31 cellular contexts compared by ENCODE assay signal in the genomic region with DNA sequence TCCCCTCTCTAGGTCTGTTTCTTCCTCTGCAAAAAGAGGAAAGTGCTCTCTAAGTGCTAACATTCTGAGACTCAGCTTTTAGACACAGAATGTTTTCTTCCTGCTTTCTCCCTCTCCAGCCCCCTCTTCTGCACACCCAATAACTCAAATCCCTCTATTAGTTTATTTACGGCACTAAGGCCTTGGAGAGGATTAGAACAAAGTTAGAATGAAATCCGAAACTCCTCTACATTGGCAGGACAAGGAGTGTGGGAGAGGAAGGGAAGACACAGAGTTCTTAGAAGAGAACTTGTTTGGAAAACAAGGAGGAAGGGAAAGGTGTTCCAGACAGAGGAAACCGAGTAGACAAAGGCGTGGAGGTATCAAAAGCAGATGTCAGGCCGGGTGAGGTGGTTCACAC. TPM values are rescaled to one million over a fixed set of nuclear protein-coding genes. Genes with fewer than 3 reads are reported as not detected.
A peak's percentile ranks its signal among the peaks of the same experiment; 100 is the strongest.
DNase-seq lines count a peak whose midpoint lies in the region; ATAC-seq and TF ChIP-seq lines count a peak whose summit lies in the region.
"Had no signal": no experiment of that assay in that cellular context is flagged by ENCODE, and none has a peak within 500 bp of the region (broad histone marks: within the 10 kb centered on the region; RNA-seq: fewer than 3 reads in every experiment).

No MANE protein-coding gene starts in this region.

- H3K27ac Mint-ChIP-seq in activated naive CD8-positive, alpha-beta T cell treated with anti-CD3 and anti-CD28 coated beads, Interleukin-2, amount 10 ng/mL, durations not matched to agents 7 days and 5 days, result peak overlapping the region; percentile 38
- H3K27ac Mint-ChIP-seq in activated naive CD8-positive, alpha-beta T cell treated with anti-CD3 and anti-CD28 coated beads, Interleukin-2, amount 50 U/mL, for 24 hours, result no peak overlapping the region
- H3K27ac Mint-ChIP-seq in mesothelial cell of epicardium, result peak overlapping the region; percentile 63
- peak overlapping the region; percentile 15 for H3K27ac Mint-ChIP-seq in type B pancreatic cell
- H3K27ac Mint-ChIP-seq: activated CD8-positive, alpha-beta T cell treated with anti-CD3 and anti-CD28 coated beads for 36 hours had no signal

- H3K9me3 Mint-ChIP-seq in activated naive CD8-positive, alpha-beta T cell treated with anti-CD3 and anti-CD28 coated beads, Interleukin-2, amount 10 ng/mL, durations not matched to agents 7 days and 5 days, result no peaks in the 10 kb centered on the region
- H3K9me3 Mint-ChIP-seq in activated naive CD8-positive, alpha-beta T cell treated with anti-CD3 and anti-CD28 coated beads, Interleukin-2, amount 50 U/mL, for 24 hours, result no peaks in the 10 kb centered on the region
- H3K9me3 Mint-ChIP-seq in mesothelial cell of epicardium (no peaks in the 10 kb centered on the region), type B pancreatic cell (no peaks in the 10 kb centered on the region)
- H3K9me3 Mint-ChIP-seq: activated CD8-positive, alpha-beta T cell treated with anti-CD3 and anti-CD28 coated beads for 36 hours; naive B cell had no signal

- TF ChIP-seq CTCF in mesothelial cell of epicardium (IDR thresholded peaks at IDR 0.05; ENCODE audit: unreplicated experiment) (no peak), type B pancreatic cell (conservative IDR thresholded peaks at IDR 0.05) (no peak)

- peaks cover 5% of the 10 kb centered on the region for H3K27me3 Mint-ChIP-seq in activated naive CD8-positive, alpha-beta T cell treated with anti-CD3 and anti-CD28 coated beads, Interleukin-2, amount 10 ng/mL, durations not matched to agents 7 days and 5 days
- no peaks in the 10 kb centered on the region for H3K27me3 Mint-ChIP-seq in activated naive CD8-positive, alpha-beta T cell treated with anti-CD3 and anti-CD28 coated beads, Interleukin-2, amount 50 U/mL, for 24 hours
- H3K27me3 Mint-ChIP-seq in mesothelial cell of epicardium (ENCODE audit: low read depth) (no peaks in the 10 kb centered on the region), type B pancreatic cell (no peaks in the 10 kb centered on the region)
- H3K27me3 Mint-ChIP-seq: activated CD8-positive, alpha-beta T cell treated with anti-CD3 and anti-CD28 coated beads for 36 hours had no signal

- no peaks in the 10 kb centered on the region for H3K36me3 Mint-ChIP-seq in activated naive CD8-positive, alpha-beta T cell treated with anti-CD3 and anti-CD28 coated beads, Interleukin-2, amount 10 ng/mL, durations not matched to agents 7 days and 5 days
- H3K36me3 Mint-ChIP-seq in activated naive CD8-positive, alpha-beta T cell treated with anti-CD3 and anti-CD28 coated beads, Interleukin-2, amount 50 U/mL, for 24 hours (ENCODE audit: low read depth), result no peaks in the 10 kb centered on the region
- H3K36me3 Mint-ChIP-seq in mesothelial cell of epicardium, result no peaks in the 10 kb centered on the region
- H3K36me3 Mint-ChIP-seq in type B pancreatic cell, result no peaks in the 10 kb centered on the region
- H3K36me3 Mint-ChIP-seq: naive B cell had no signal

- DNase-seq in activated naive CD8-positive, alpha-beta T cell treated with anti-CD3 and anti-CD28 coated beads, Interleukin-2, amount 10 ng/mL, durations not matched to agents 7 days and 5 days, result no peak
- no peak for DNase-seq in activated naive CD8-positive, alpha-beta T cell treated with anti-CD3 and anti-CD28 coated beads, Interleukin-2, amount 50 U/mL, for 24 hours
- DNase-seq in SK-N-MC (ENCODE audit: low read depth, low spot score), result no peak
- no peak for DNase-seq in mesothelial cell of epicardium (ENCODE audit: low spot score in 2 of 2, unreplicated experiment in 2 of 2)
- no peak for DNase-seq in type B pancreatic cell (ENCODE audit: extremely low spot score, unreplicated experiment)
- DNase-seq in NCI-H1694 (lab: John Stamatoyannopoulos, UW), result no peak
- DNase-seq in right cardiac atrium, result no peak
- DNase-seq: activated CD8-positive, alpha-beta T cell treated with anti-CD3 and anti-CD28 coated beads for 36 hours; activated effector memory CD4-positive, alpha-beta T cell treated with anti-CD3 and anti-CD28 coated beads, Interleukin-2, amount 50 U/mL, for 16 hours; activated T-cell treated with anti-CD3 and anti-CD28 coated beads for 4 hours; BE2C; Calu3; DND-41; HCEC 1CT; islet precursor cell; left ventricle myocardium superior; naive B cell; NCI-H187; NCI-H2171 treated with DMSO at 0.1 percent for 48 hours; NCI-H524 treated with DMSO at 0.1 percent for 48 hours; pancreas; SHP77; spleen; SW 1271; T1000 had no signal

- intact Hi-C loops in right cardiac atrium (cut with DNase I), result no loop called here

- 0 out of 2 replicates have a peak overlapping the region, but pooled peaks have one; percentile 16 for H3K27ac ChIP-seq in SK-N-MC
- H3K27ac ChIP-seq in right cardiac atrium (ENCODE audit: low read length), result no peak overlapping the region
- H3K27ac ChIP-seq: gastroesophageal sphincter, KMS-11, right atrium auricular region, spleen, tibial nerve had no signal

- H3K36me3 ChIP-seq in SK-N-MC (ENCODE audit: insufficient read depth, low read length), result no peaks in the 10 kb centered on the region
- H3K36me3 ChIP-seq: BE2C, gastroesophageal sphincter, pancreas, right atrium auricular region, spleen, tibial nerve had no signal

- no peak overlapping the region for H3K9ac ChIP-seq in SK-N-MC (ENCODE audit: insufficient read length)
- H3K9ac ChIP-seq: KMS-11 had no signal

- WGBS in right cardiac atrium, result 58% methylated on average over 5 of the region's 5 CpGs

- no peaks in the 10 kb centered on the region for H3K27me3 ChIP-seq in right cardiac atrium (ENCODE audit: control insufficient read depth, insufficient read depth)
- H3K27me3 ChIP-seq: pancreas, right atrium auricular region had no signal

- POLR2A ChIA-PET in activated naive CD8-positive, alpha-beta T cell treated with anti-CD3 and anti-CD28 coated beads, Interleukin-2, amount 10 ng/mL, durations not matched to agents 7 days and 5 days (lab: Charles Lee), result no interaction called here

- peaks cover 28% of the 10 kb centered on the region for H3K4me1 Mint-ChIP-seq in activated naive CD8-positive, alpha-beta T cell treated with anti-CD3 and anti-CD28 coated beads, Interleukin-2, amount 10 ng/mL, durations not matched to agents 7 days and 5 days
- peaks cover 32% of the 10 kb centered on the region for H3K4me1 Mint-ChIP-seq in activated naive CD8-positive, alpha-beta T cell treated with anti-CD3 and anti-CD28 coated beads, Interleukin-2, amount 50 U/mL, for 24 hours
- H3K4me1 Mint-ChIP-seq in mesothelial cell of epicardium, result peaks cover 21% of the 10 kb centered on the region
- H3K4me1 Mint-ChIP-seq in type B pancreatic cell (ENCODE audit: unreplicated experiment), result peaks cover 14% of the 10 kb centered on the region

- no peak overlapping the region for H3K4me3 ChIP-seq in SK-N-MC
- H3K4me3 ChIP-seq in right cardiac atrium (ENCODE audit: low read length), result no peak overlapping the region
- H3K4me3 ChIP-seq: gastroesophageal sphincter, pancreas, right atrium auricular region, spleen, tibial nerve had no signal

- no peaks in the 10 kb centered on the region for H3K9me3 ChIP-seq in SK-N-MC (ENCODE audit: low read depth, low read length)
- H3K9me3 ChIP-seq in right cardiac atrium (ENCODE audit: control insufficient read depth, low read length), result no peaks in the 10 kb centered on the region
- H3K9me3 ChIP-seq: BE2C, gastroesophageal sphincter, pancreas, right atrium auricular region, spleen, tibial nerve had no signal

- no peaks in the 10 kb centered on the region for H3K4me1 ChIP-seq in right cardiac atrium (ENCODE audit: control insufficient read depth, insufficient read depth, low read length)

- H3K4me3 Mint-ChIP-seq in activated naive CD8-positive, alpha-beta T cell treated with anti-CD3 and anti-CD28 coated beads, Interleukin-2, amount 10 ng/mL, durations not matched to agents 7 days and 5 days, result no peak overlapping the region
- no peak overlapping the region for H3K4me3 Mint-ChIP-seq in activated naive CD8-positive, alpha-beta T cell treated with anti-CD3 and anti-CD28 coated beads, Interleukin-2, amount 50 U/mL, for 24 hours
- H3K4me3 Mint-ChIP-seq in mesothelial cell of epicardium, result no peak overlapping the region
- peak overlapping the region; percentile 63 for H3K4me3 Mint-ChIP-seq in type B pancreatic cell
- H3K4me3 Mint-ChIP-seq: activated CD8-positive, alpha-beta T cell treated with anti-CD3 and anti-CD28 coated beads for 36 hours had no signal

- ATAC-seq in activated naive CD8-positive, alpha-beta T cell treated with anti-CD3 and anti-CD28 coated beads, Interleukin-2, amount 10 ng/mL, durations not matched to agents 7 days and 5 days (ENCODE audit: low read depth), result no peak
- no peak for ATAC-seq in activated naive CD8-positive, alpha-beta T cell treated with anti-CD3 and anti-CD28 coated beads, Interleukin-2, amount 50 U/mL, for 24 hours
- no peak for ATAC-seq in HG02759 (IDR thresholded peaks at IDR 0.05; ENCODE audit: unreplicated experiment)
- ATAC-seq in right cardiac atrium, result no peak
- ATAC-seq: activated CD8-positive, alpha-beta T cell treated with anti-CD3 and anti-CD28 coated beads for 36 hours; gastroesophageal sphincter; left ventricle myocardium superior; Panc1 had no signal

RNA-seq across cellular contexts. Expression of a gene that starts 3.2 kb away (rescaled TPM):
- total RNA-seq in activated naive CD8-positive, alpha-beta T cell treated with anti-CD3 and anti-CD28 coated beads, Interleukin-2, amount 10 ng/mL, durations not matched to agents 7 days and 5 days, result 10 to 100 TPM; 15.9 TPM
- total RNA-seq in mesothelial cell of epicardium (50.1 to 51.9 TPM (median 51.4 TPM) in 3 replicates), type B pancreatic cell (ENCODE audit: low replicate concordance) (29.8 and 31.9 TPM in 2 replicates), right cardiac atrium (1 to 10 TPM in 2 of 4 donors, under 1 TPM in 2; 0.19 to 1.3 (median 0.99) TPM)
- 1.2 TPM for polyA plus RNA-seq in right cardiac atrium

Comparison
In these comparisons a context has a peak if more than half of its experiments do, and no peak if none do; other contexts are left out.
1. RNA of a gene that starts 3.2 kb away (total RNA-seq): 50.1 to 51.9 TPM in mesothelial cell of epicardium, 29.8 to 31.9 TPM in type B pancreatic cell and 15.9 TPM in activated naive CD8-positive, alpha-beta T cell treated with anti-CD3 and anti-CD28 coated beads, Interleukin-2, amount 10 ng/mL, durations not matched to agents 7 days and 5 days; 0.19 to 1.3 TPM in right cardiac atrium; every median in the first group is over 4 times any median in the second.